ENCODE assay signal across 18 cellular contexts in the genomic region with DNA sequence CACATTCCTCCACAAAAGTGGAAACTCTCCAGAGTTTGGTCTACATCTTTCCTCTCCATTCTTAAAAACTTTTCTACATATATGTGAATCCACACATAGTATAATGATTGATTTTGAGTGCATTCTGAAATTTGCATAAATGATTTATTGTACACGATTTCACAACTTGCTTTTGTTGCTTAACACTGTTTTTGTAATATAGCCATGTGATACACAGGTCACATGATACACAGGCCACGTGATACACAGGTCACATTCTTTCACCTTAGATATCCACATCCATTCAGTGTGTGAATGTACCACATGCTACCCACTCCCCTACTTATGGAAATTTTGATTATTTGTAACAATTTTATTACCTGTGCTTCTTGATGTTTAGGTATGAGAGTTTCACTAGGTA.
A peak's percentile ranks its signal among the peaks of the same experiment; 100 is the strongest.
DNase-seq lines count a peak whose midpoint lies in the region; ATAC-seq, FAIRE-seq and TF ChIP-seq lines count a peak whose summit lies in the region.
"Had no signal": no experiment of that assay in that cellular context is flagged by ENCODE, and none has a peak within 500 bp of the region (broad histone marks: within the 10 kb centered on the region; RNA-seq: fewer than 3 reads in every experiment).

No MANE protein-coding gene starts in this region.

- no peaks in the 10 kb centered on the region for H3K27me3 Mint-ChIP-seq in activated T-cell treated with anti-CD3 and anti-CD28 coated beads, Interleukin-2, amount 50 U/mL, for 4 hours (ENCODE audit: low read depth)

- no peaks in the 10 kb centered on the region for H3K9me3 Mint-ChIP-seq in activated T-cell treated with anti-CD3 and anti-CD28 coated beads, Interleukin-2, amount 50 U/mL, for 4 hours
- H3K9me3 Mint-ChIP-seq: CD8-positive, alpha-beta memory T cell; endodermal cell had no signal

- ATAC-seq in activated T-cell treated with anti-CD3 and anti-CD28 coated beads, Interleukin-2, amount 50 U/mL, for 4 hours = no peak
- no peak for ATAC-seq in GM21367 (IDR thresholded peaks at IDR 0.05; ENCODE audit: unreplicated experiment)

- peak; percentile 23 for FAIRE-seq in urothelium cell line (lab: Jason Lieb, UNC)
- FAIRE-seq in kidney (lab: Jason Lieb, UNC) = no peak

- H3K4me3 ChIP-seq in fibroblast of pulmonary artery (replicated peaks; ENCODE audit: low read depth, low read length) (no peak overlapping the region), kidney (ENCODE audit: low read length in 2 of 2) (no peak overlapping the region)
- H3K4me3 ChIP-seq: transverse colon had no signal

- H3K9ac ChIP-seq in kidney (ENCODE audit: low read length in 2 of 2) = no peak overlapping the region

- no peak overlapping the region for H3K27ac ChIP-seq in kidney (ENCODE audit: low read depth in 2 of 2, low read length in 2 of 2)
- H3K27ac ChIP-seq: transverse colon had no signal

- H3K4me1 ChIP-seq in kidney (ENCODE audit: control insufficient read depth in 1 of 2, insufficient read depth in 1 of 2, low read depth in 1 of 2, low read length in 2 of 2) = peaks cover 15 to 26% of the 10 kb centered on the region in 2 donors

- no peak for TF ChIP-seq CTCF in fibroblast of pulmonary artery (IDR thresholded peaks at IDR 0.05; ENCODE audit: low read length, missing control alignments)
- TF ChIP-seq CTCF in kidney (IDR thresholded peaks at IDR 0.05; ENCODE audit: borderline replicate concordance, extremely low read depth, insufficient read depth) = no peak

- no peak overlapping the region for H3K4me3 Mint-ChIP-seq in activated T-cell treated with anti-CD3 and anti-CD28 coated beads, Interleukin-2, amount 50 U/mL, for 4 hours
- H3K4me3 Mint-ChIP-seq: CD8-positive, alpha-beta memory T cell; endodermal cell had no signal

- intact Hi-C loops in kidney (cut with DNase I) = no loop called here

- H3K9me3 ChIP-seq in kidney (ENCODE audit: control insufficient read depth in 1 of 2, low read length in 2 of 2) = no peaks in the 10 kb centered on the region
- H3K9me3 ChIP-seq: transverse colon had no signal

- DNase-seq in NCI-H2196 (lab: John Stamatoyannopoulos, UW; ENCODE audit: unreplicated experiment) (peak; percentile 11), NCI-H2196 treated with DMSO at 0.1 percent for 48 hours (lab: John Stamatoyannopoulos, UW; ENCODE audit: unreplicated experiment) (no peak), OCI-M1 (lab: John Stamatoyannopoulos, UW) (peak; percentile 48), fibroblast of pulmonary artery (ENCODE audit: low read depth) (peak; percentile 58), urothelium cell line (ENCODE audit: low spot score) (no peak), kidney (no peak)
- DNase-seq in activated T-cell treated with anti-CD3 and anti-CD28 coated beads, Interleukin-2, amount 50 U/mL, for 4 hours = no peak
- DNase-seq: activated CD4-positive, alpha-beta T cell treated with anti-CD3 and anti-CD28 coated beads, Interleukin-2, amount 50 U/mL, for 1 hour; activated T-cell treated with anti-CD3 and anti-CD28 coated beads, Interleukin-2, amount 50 U/mL, for 48 hours; CD8-positive, alpha-beta memory T cell; endodermal cell; kidney glomerular epithelial cell; NCI-H146; stimulated activated CD4-positive, alpha-beta T cell treated with anti-CD3 and anti-CD28 coated beads, Interleukin-2, amount 100 ng/mL, for 24 hours; stimulated activated CD8-positive, alpha-beta memory T cell treated with anti-CD3 and anti-CD28 coated beads, Interleukin-4, amount 100 ng/mL, for 48 hours; T-helper 9 cell; transverse colon had no signal

- H3K36me3 ChIP-seq in kidney (ENCODE audit: control insufficient read depth in 1 of 2, insufficient read depth in 2 of 2, low read length in 2 of 2) = no peaks in the 10 kb centered on the region
- H3K36me3 ChIP-seq: transverse colon had no signal

- H3K36me3 Mint-ChIP-seq in activated T-cell treated with anti-CD3 and anti-CD28 coated beads, Interleukin-2, amount 50 U/mL, for 4 hours (ENCODE audit: insufficient read depth) = peaks cover 8% of the 10 kb centered on the region

- H3K4me1 Mint-ChIP-seq in activated T-cell treated with anti-CD3 and anti-CD28 coated beads, Interleukin-2, amount 50 U/mL, for 4 hours (ENCODE audit: low read depth) = peaks cover 29% of the 10 kb centered on the region

Comparison
In these comparisons a context has a peak if more than half of its experiments do, and no peak if none do; other contexts are left out.
1. DNase-seq: peak in NCI-H2196 (single experiment), OCI-M1 (single experiment) and fibroblast of pulmonary artery (single experiment); none in NCI-H2196 treated with DMSO at 0.1 percent for 48 hours (single experiment), urothelium cell line (single experiment), kidney (single experiment) and activated T-cell treated with anti-CD3 and anti-CD28 coated beads, Interleukin-2, amount 50 U/mL, for 4 hours (single experiment).